1 cellular context compared by ENCODE assay signal in the genomic region with DNA sequence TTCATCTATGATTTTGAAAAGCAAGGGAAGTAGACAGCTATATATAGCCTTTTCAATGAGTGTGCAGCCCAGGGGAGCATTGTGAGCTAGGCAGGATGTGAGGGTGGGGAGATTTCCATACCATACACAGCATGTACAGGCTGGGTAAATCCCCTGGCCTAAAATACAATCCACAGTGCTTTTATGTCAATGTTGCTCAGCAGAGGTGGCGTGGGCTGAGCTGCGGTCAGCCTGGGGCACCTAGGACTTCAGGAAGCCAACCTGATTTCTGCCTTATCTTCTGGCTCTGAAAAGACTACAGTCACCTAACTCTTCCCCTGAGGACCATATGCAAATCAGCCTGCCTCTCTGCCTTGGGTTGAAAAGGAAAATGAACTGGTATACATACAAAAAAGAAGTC.
TF ChIP-seq lines count a peak whose summit lies in the region.

No MANE protein-coding gene starts in this region.

TF ChIP-seq in H1, 55 proteins besides CTCF, POLR2A, EP300 and RAD21:
- TF ChIP-seq, protein P1, sequence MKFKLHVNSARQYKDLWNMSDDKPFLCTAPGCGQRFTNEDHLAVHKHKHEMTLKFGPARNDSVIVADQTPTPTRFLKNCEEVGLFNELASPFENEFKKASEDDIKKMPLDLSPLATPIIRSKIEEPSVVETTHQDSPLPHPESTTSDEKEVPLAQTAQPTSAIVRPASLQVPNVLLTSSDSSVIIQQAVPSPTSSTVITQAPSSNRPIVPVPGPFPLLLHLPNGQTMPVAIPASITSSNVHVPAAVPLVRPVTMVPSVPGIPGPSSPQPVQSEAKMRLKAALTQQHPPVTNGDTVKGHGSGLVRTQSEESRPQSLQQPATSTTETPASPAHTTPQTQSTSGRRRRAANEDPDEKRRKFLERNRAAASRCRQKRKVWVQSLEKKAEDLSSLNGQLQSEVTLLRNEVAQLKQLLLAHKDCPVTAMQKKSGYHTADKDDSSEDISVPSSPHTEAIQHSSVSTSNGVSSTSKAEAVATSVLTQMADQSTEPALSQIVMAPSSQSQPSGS (IDR thresholded peaks at IDR 0.05; ENCODE audit: low read length), result no peak
- TF ChIP-seq, protein P2, sequence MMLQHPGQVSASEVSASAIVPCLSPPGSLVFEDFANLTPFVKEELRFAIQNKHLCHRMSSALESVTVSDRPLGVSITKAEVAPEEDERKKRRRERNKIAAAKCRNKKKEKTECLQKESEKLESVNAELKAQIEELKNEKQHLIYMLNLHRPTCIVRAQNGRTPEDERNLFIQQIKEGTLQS (IDR thresholded peaks at IDR 0.05; ENCODE audit: insufficient read depth, low read depth, low read length), result no peak
- TF ChIP-seq JUN (IDR thresholded peaks at IDR 0.05; ENCODE audit: low read depth, low read length) (no peak), FOSL1 (IDR thresholded peaks at IDR 0.05; ENCODE audit: insufficient read depth, low read depth, low read length) (no peak), CBX8 (IDR thresholded peaks at IDR 0.05; ENCODE audit: borderline replicate concordance, low read depth, low read length) (no peak)
